ENCODE assay signal across 21 cellular contexts in genomic region chr9:99436636-99437035, GRCh38.
"Had no signal": no experiment of that assay in that cellular context is flagged by ENCODE, and none has a peak within 500 bp of the region (broad histone marks: within the 10 kb centered on the region; RNA-seq: fewer than 3 reads in every experiment).

No MANE protein-coding gene starts in this region.

- ATAC-seq: heart right ventricle, natural killer cell had no signal

- H3K36me3 Mint-ChIP-seq: mesothelial cell of epicardium, natural killer cell had no signal

- H3K9me3 Mint-ChIP-seq: dendritic cell treated with granulocyte-macrophage colony-stimulating factor and Interleukin-4, amounts not matched to agents 40 ng/mL and 50 ng/mL, for 4 days; mesothelial cell of epicardium; natural killer cell; neural crest cell; stimulated activated naive CD8-positive, alpha-beta T cell treated with anti-CD3 and anti-CD28 coated beads, Interleukin-15, Interleukin-2, amounts not matched to agents 100 ng/mL and 50 ng/mL, for 24 hours had no signal

- FAIRE-seq: colon, endothelial cell of umbilical vein, frontal cortex, islet of Langerhans had no signal

- H3K27ac Mint-ChIP-seq: dendritic cell treated with granulocyte-macrophage colony-stimulating factor and Interleukin-4, amounts not matched to agents 40 ng/mL and 50 ng/mL, for 4 days; mesothelial cell of epicardium; natural killer cell; stimulated activated naive CD8-positive, alpha-beta T cell treated with anti-CD3 and anti-CD28 coated beads, Interleukin-15, Interleukin-2, amounts not matched to agents 100 ng/mL and 50 ng/mL, for 24 hours had no signal

- H3K36me3 ChIP-seq: heart right ventricle, right atrium auricular region, sigmoid colon, tibial artery, upper lobe of left lung, vagina had no signal

- H3K4me1 ChIP-seq: sigmoid colon had no signal

- H3K4me3 ChIP-seq: heart right ventricle, right atrium auricular region, sigmoid colon, skin epidermis, tibial artery, upper lobe of left lung, vagina had no signal

- H3K4me3 Mint-ChIP-seq: dendritic cell treated with granulocyte-macrophage colony-stimulating factor and Interleukin-4, amounts not matched to agents 40 ng/mL and 50 ng/mL, for 4 days; mesothelial cell of epicardium; natural killer cell; neural crest cell; stimulated activated naive CD8-positive, alpha-beta T cell treated with anti-CD3 and anti-CD28 coated beads, Interleukin-15, Interleukin-2, amounts not matched to agents 100 ng/mL and 50 ng/mL, for 24 hours had no signal

- H3K27ac ChIP-seq: heart right ventricle, right atrium auricular region, sigmoid colon, skin epidermis, tibial artery, upper lobe of left lung, vagina had no signal

- H3K9me3 ChIP-seq: right atrium auricular region, sigmoid colon, tibial artery, upper lobe of left lung, vagina had no signal

- DNase-seq: erythroblast; heart right ventricle; hypothalamus; kidney glomerular epithelial cell; natural killer cell; posterior cingulate gyrus; sigmoid colon; stimulated activated CD4-positive, alpha-beta T cell treated with anti-CD3 and anti-CD28 coated beads, Interleukin-12 subunit alpha, Interleukin-12 subunit beta, amount 100 ng/mL, for 4 hours; tibial artery; upper lobe of left lung had no signal

- H3K27me3 Mint-ChIP-seq: dendritic cell treated with granulocyte-macrophage colony-stimulating factor and Interleukin-4, amounts not matched to agents 40 ng/mL and 50 ng/mL, for 4 days; stimulated activated naive CD8-positive, alpha-beta T cell treated with anti-CD3 and anti-CD28 coated beads, Interleukin-15, Interleukin-2, amounts not matched to agents 100 ng/mL and 50 ng/mL, for 24 hours had no signal

- H3K27me3 ChIP-seq: heart right ventricle, right atrium auricular region, sigmoid colon, tibial artery, upper lobe of left lung, vagina had no signal
